22 cellular contexts compared by ENCODE assay signal in the genomic region with DNA sequence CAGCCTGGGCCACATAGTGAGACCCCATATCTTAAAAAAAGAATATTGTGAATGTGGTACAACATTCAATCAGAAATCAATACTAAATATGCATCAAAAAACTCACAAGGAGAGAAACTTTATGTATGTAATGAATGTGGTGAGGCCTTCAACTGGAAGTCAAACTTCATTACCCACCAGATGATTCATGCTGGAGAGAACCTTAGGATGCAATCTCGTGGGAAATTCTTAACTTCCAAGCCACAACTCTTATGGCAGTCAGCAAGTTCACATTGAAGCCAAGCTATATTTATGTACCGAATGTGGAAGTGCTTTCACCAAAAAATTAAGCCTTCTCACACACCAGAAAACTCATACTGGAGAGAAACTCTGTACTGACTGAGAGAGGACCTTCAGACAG.
DNase-seq lines count a peak whose midpoint lies in the region; ATAC-seq and TF ChIP-seq lines count a peak whose summit lies in the region.
"Had no signal": no experiment of that assay in that cellular context is flagged by ENCODE, and none has a peak within 500 bp of the region (broad histone marks: within the 10 kb centered on the region; RNA-seq: fewer than 3 reads in every experiment).

No MANE protein-coding gene starts in this region.

- H3K4me3 Mint-ChIP-seq in MCF 10A (ENCODE audit: unreplicated experiment) = no peak overlapping the region
- H3K4me3 Mint-ChIP-seq: activated naive CD8-positive, alpha-beta T cell treated with anti-CD3 and anti-CD28 coated beads for 36 hours; CD14-positive monocyte; central memory CD8-positive, alpha-beta T cell; IgD-negative memory B cell; nephron progenitor cell had no signal

- no peaks in the 10 kb centered on the region for H3K27me3 Mint-ChIP-seq in MCF 10A (ENCODE audit: insufficient read depth, unreplicated experiment)
- H3K27me3 Mint-ChIP-seq: activated naive CD8-positive, alpha-beta T cell treated with anti-CD3 and anti-CD28 coated beads for 36 hours had no signal

- H3K4me1 Mint-ChIP-seq in MCF 10A (ENCODE audit: insufficient read depth, unreplicated experiment) = no peaks in the 10 kb centered on the region
- H3K4me1 Mint-ChIP-seq: activated naive CD8-positive, alpha-beta T cell treated with anti-CD3 and anti-CD28 coated beads for 36 hours; central memory CD8-positive, alpha-beta T cell; IgD-negative memory B cell had no signal

- H3K27ac ChIP-seq in breast epithelium = no peak overlapping the region
- H3K27ac ChIP-seq: esophagus muscularis mucosa, hepatocyte, prostate gland, testis had no signal

- H3K4me3 ChIP-seq in breast epithelium = no peak overlapping the region
- H3K4me3 ChIP-seq: esophagus muscularis mucosa, hepatocyte, prostate gland, testis had no signal

- DNase-seq in MCF 10A (ENCODE audit: unreplicated experiment) (peak; percentile 13), breast epithelium (ENCODE audit: low spot score in 2 of 2) (no peak), astrocyte of the hippocampus (ENCODE audit: low read depth, low spot score) (peak; percentile 5), glomerular visceral epithelial cell (ENCODE audit: extremely low spot score) (peak; percentile 46), NCI-H748 (lab: John Stamatoyannopoulos, UW; ENCODE audit: unreplicated experiment) (no peak)
- no peak for DNase-seq in stimulated activated CD4-positive, alpha-beta T cell treated with anti-CD3 and anti-CD28 coated beads, Interleukin-15, amount 100 ng/mL, for 24 hours
- DNase-seq: activated naive CD8-positive, alpha-beta T cell treated with anti-CD3 and anti-CD28 coated beads for 36 hours; GOT3; mesendoderm; NCI-H1092 treated with DMSO at 0.1 percent for 48 hours; NCI-H2081 treated with DMSO at 0.1 percent for 48 hours; NCI-H524 treated with DMSO at 0.1 percent for 48 hours; nephron progenitor cell; testis had no signal

- H3K9me3 Mint-ChIP-seq in MCF 10A (ENCODE audit: unreplicated experiment) = no peaks in the 10 kb centered on the region
- H3K9me3 Mint-ChIP-seq: activated naive CD8-positive, alpha-beta T cell treated with anti-CD3 and anti-CD28 coated beads for 36 hours; central memory CD8-positive, alpha-beta T cell had no signal

- H3K4me1 ChIP-seq in breast epithelium = no peaks in the 10 kb centered on the region
- H3K4me1 ChIP-seq: esophagus muscularis mucosa, prostate gland, testis had no signal

- intact Hi-C loops in MCF 10A (cut with micrococcal nuclease) (no loop called here), breast epithelium (cut with DNase I; ENCODE audit: low total_unique reads) (no loop called here)

- ATAC-seq in GM21528 (IDR thresholded peaks at IDR 0.05; ENCODE audit: low FRiP score, unreplicated experiment) (no peak), HG03354 (IDR thresholded peaks at IDR 0.05; ENCODE audit: poor library complexity, severe bottlenecking, unreplicated experiment) (no peak)

- no peak overlapping the region for H3K27ac Mint-ChIP-seq in MCF 10A (ENCODE audit: low read depth, unreplicated experiment)
- H3K27ac Mint-ChIP-seq: activated naive CD8-positive, alpha-beta T cell treated with anti-CD3 and anti-CD28 coated beads for 36 hours; CD14-positive monocyte; IgD-negative memory B cell; nephron progenitor cell had no signal

- CTCF ChIA-PET in MCF 10A (lab: Yijun Ruan, JAX) = no interaction called here

- TF ChIP-seq POLR2A in breast epithelium (IDR thresholded peaks at IDR 0.05) = no peak

- POLR2A ChIA-PET in MCF 10A (lab: Yijun Ruan, JAX) = no interaction called here

- no peak for TF ChIP-seq CTCF in MCF 10A (IDR thresholded peaks at IDR 0.05; ENCODE audit: unreplicated experiment)
- no peak for TF ChIP-seq CTCF in breast epithelium (IDR thresholded peaks at IDR 0.05)

- no peaks in the 10 kb centered on the region for H3K36me3 Mint-ChIP-seq in MCF 10A (ENCODE audit: insufficient read depth, unreplicated experiment)
- H3K36me3 Mint-ChIP-seq: activated naive CD8-positive, alpha-beta T cell treated with anti-CD3 and anti-CD28 coated beads for 36 hours; CD14-positive monocyte; IgD-negative memory B cell had no signal

- BruUV-seq in MCF 10A (replicated peaks; lab: Mats Ljungman, UMichigan) = no TSS peak

- peaks cover 0 to 46% of the 10 kb centered on the region in 2 donors for H3K27me3 ChIP-seq in breast epithelium
- H3K27me3 ChIP-seq: esophagus muscularis mucosa, hepatocyte, testis had no signal

- H3K9me3 ChIP-seq in breast epithelium = no peaks in the 10 kb centered on the region
- H3K9me3 ChIP-seq: esophagus muscularis mucosa, prostate gland, testis had no signal

- no peaks in the 10 kb centered on the region for H3K36me3 ChIP-seq in breast epithelium
- H3K36me3 ChIP-seq: esophagus muscularis mucosa, prostate gland had no signal

Comparison
In these comparisons a context has a peak if more than half of its experiments do, and no peak if none do; other contexts are left out.
1. DNase-seq: peak in MCF 10A (single experiment), astrocyte of the hippocampus (single experiment) and glomerular visceral epithelial cell (single experiment); none in breast epithelium (0 of 2), NCI-H748 (single experiment) and stimulated activated CD4-positive, alpha-beta T cell treated with anti-CD3 and anti-CD28 coated beads, Interleukin-15, amount 100 ng/mL, for 24 hours (single experiment).